In genomic region chr3:187743195-187744141, GRCh38 we compare ENCODE assay signal across 9 cellular contexts. TPM values are rescaled to one million over a fixed set of nuclear protein-coding genes. Genes with fewer than 3 reads are reported as not detected.
DNase-seq lines count a peak whose midpoint lies in the region; ATAC-seq, FAIRE-seq and TF ChIP-seq lines count a peak whose summit lies in the region.
"Had no signal": no experiment of that assay in that cellular context is flagged by ENCODE, and none has a peak within 500 bp of the region (broad histone marks: within the 10 kb centered on the region; RNA-seq: fewer than 3 reads in every experiment).

No MANE protein-coding gene starts in this region.

- no peaks in the 10 kb centered on the region for H3K36me3 ChIP-seq in IMR-90 (ENCODE audit: control insufficient read depth, insufficient read depth, low read length)

- ATAC-seq in IMR-90 (ENCODE audit: low read depth): no peak

- no peak for DNase-seq in AG09309 (ENCODE audit: low read depth)
- DNase-seq in IMR-90: peak; percentile 46
- peak; percentile 80 for DNase-seq in activated CD4-positive, alpha-beta T cell treated with anti-CD3 and anti-CD28 coated beads for 48 hours
- DNase-seq in coronary artery (ENCODE audit: low spot score): peak; percentile 89
- DNase-seq in lower leg skin (ENCODE audit: low spot score in 2 of 2): peak in 1 of 2 donors; percentile 95
- peak in 2 of 3 experiments; percentile 48 to 64 for DNase-seq in stimulated activated CD4-positive, alpha-beta T cell treated with anti-CD3 and anti-CD28 coated beads, TNF-alpha, amount 100 ng/mL, for 24 hours (ENCODE audit: low read depth in 3 of 3)
- DNase-seq in RCC 7860 (ENCODE audit: low spot score): no peak
- DNase-seq in NCI-H526 treated with DMSO at 0.1 percent for 48 hours (lab: John Stamatoyannopoulos, UW): no peak

- H3K4me3 ChIP-seq in AG09309 (ENCODE audit: control insufficient read depth, low read depth, low read length) (peak overlapping the region; percentile 70), IMR-90 (ENCODE audit: insufficient read depth, low read depth, low read length) (peak overlapping the region; percentile 83), coronary artery (peak overlapping the region; percentile 84), lower leg skin (ENCODE audit: low read depth, poor library complexity, severe bottlenecking) (peak overlapping the region; percentile 94)

- no peak overlapping the region for H2BK20ac ChIP-seq in IMR-90 (ENCODE audit: low read depth, low read length)

- H3K18ac ChIP-seq in IMR-90 (ENCODE audit: low read depth, low read length): peak overlapping the region; percentile 82

- in situ Hi-C loops in IMR-90 (cut with MboI; ENCODE audit: low sequenced_read_pairs): loop anchor here (5.0 to 25.0 kb wide), 7 partner anchors 431 to 1209 kb away; no protein-coding TSS in a partner anchor

- no CpG with 5 or more reads among the region's 45 CpGs for WGBS in IMR-90 (ENCODE audit: extremely low coverage in 2 of 2, insufficient read length in 1 of 2), 2 experiments
- WGBS in lower leg skin, 2 donors: 2 to 3% methylated on average over 44 to 45 of the region's 45 CpGs

- peaks cover 0 to 54% of the 10 kb centered on the region in 2 experiments for H3K79me1 ChIP-seq in IMR-90 (ENCODE audit: low read depth in 1 of 2, low read length in 2 of 2)

- H3K4me1 ChIP-seq in IMR-90 (ENCODE audit: control insufficient read depth, insufficient read depth, low read length): peaks cover 5% of the 10 kb centered on the region; the same call in 1 of the 2 replicates

- peak overlapping the region; percentile 90 for H3K9ac ChIP-seq in IMR-90 (ENCODE audit: low read depth, low read length)

- H2BK120ac ChIP-seq in IMR-90 (ENCODE audit: low read depth, low read length): peak overlapping the region; percentile 80

- no peak for FAIRE-seq in RCC 7860 (lab: Jason Lieb, UNC)

- TF ChIP-seq CTCF in AG09309 (IDR thresholded peaks at IDR 0.05; ENCODE audit: control insufficient read depth, insufficient read depth, low read depth, low read length, missing control alignments) (no peak), IMR-90 (conservative IDR thresholded peaks at IDR 0.05; ENCODE audit: low read depth, low read length) (no peak), coronary artery (IDR thresholded peaks at IDR 0.05) (no peak), lower leg skin (IDR thresholded peaks at IDR 0.05) (no peak)

- no peaks in the 10 kb centered on the region for H3K9me3 ChIP-seq in IMR-90 (ENCODE audit: control insufficient read depth, insufficient read depth, low read length)

- no peaks in the 10 kb centered on the region for H3K9me1 ChIP-seq in IMR-90 (ENCODE audit: insufficient read depth, low read length)

- H2AK9ac ChIP-seq in IMR-90 (replicated peaks; ENCODE audit: low read depth, low read length, poor library complexity): peak overlapping the region; percentile 13

- POLR2A ChIA-PET in IMR-90 (lab: Charles Lee; ENCODE audit: unreplicated experiment): interaction anchor here (0.9 to 1.5 kb wide), 2 partner anchors 410 to 524 kb away, joined by 4 to 12 read pairs; no protein-coding TSS in a partner anchor

- CTCF ChIA-PET in IMR-90 (lab: Yijun Ruan, JAX): interaction anchor here (0.9 kb wide), 1 partner anchor 1211 kb away, joined by 4 read pairs; no protein-coding TSS in a partner anchor

- TF ChIP-seq POLR2A in IMR-90 (IDR thresholded peaks at IDR 0.05; ENCODE audit: low read depth, low read length): peak; percentile 50
- TF ChIP-seq POLR2A in lower leg skin (IDR thresholded peaks at IDR 0.05): no peak

- peak overlapping the region; percentile 87 for H3K4ac ChIP-seq in IMR-90 (ENCODE audit: low read depth, low read length)

- peak overlapping the region; percentile 75 for H2BK5ac ChIP-seq in IMR-90 (ENCODE audit: low read depth, low read length, poor library complexity, severe bottlenecking)

- H3K27ac ChIP-seq in IMR-90 (ENCODE audit: insufficient read depth, low read length) (peak overlapping the region; percentile 90), coronary artery (peak overlapping the region; percentile 96 to 99)

- peak overlapping the region; percentile 19; the same call in 1 of the 2 replicates for H4K5ac ChIP-seq in IMR-90 (ENCODE audit: low read depth, low read length)

- H2AFZ ChIP-seq in IMR-90 (replicated peaks; ENCODE audit: low read length, poor library complexity): peak overlapping the region; percentile 83

- no peak; the same call in 1 of the 2 replicates for TF ChIP-seq RAD21 in IMR-90 (IDR thresholded peaks at IDR 0.05; ENCODE audit: low read length)

- peak overlapping the region; percentile 78; the same call in 1 of the 2 replicates for H3K56ac ChIP-seq in IMR-90 (ENCODE audit: extremely low read depth, insufficient read depth, low read length)

- H3K14ac ChIP-seq in IMR-90 (replicated peaks; ENCODE audit: low read depth, low read length): peak overlapping the region; percentile 95

- peak overlapping the region; percentile 28 for H2AK5ac ChIP-seq in IMR-90 (ENCODE audit: low read depth, low read length)

- peak overlapping the region; percentile 15 to 46; a peak in 2 of 4 replicates for H4K8ac ChIP-seq in IMR-90 (ENCODE audit: low read depth in 2 of 2, low read length in 2 of 2)

- intact Hi-C loops in IMR-90 (cut with micrococcal nuclease): loop anchor here (1.0 to 5.0 kb wide), 7 partner anchors 309 to 1299 kb away; no protein-coding TSS in a partner anchor
- intact Hi-C loops in lower leg skin (cut with DNase I; ENCODE audit: low total_unique reads): no loop called here

- no peak overlapping the region for H2BK15ac ChIP-seq in IMR-90 (ENCODE audit: low read depth, low read length)

- peak overlapping the region; percentile 77 for H4K91ac ChIP-seq in IMR-90 (ENCODE audit: insufficient read depth, low read depth, low read length)

- peak overlapping the region; percentile 79 for H3K23ac ChIP-seq in IMR-90 (ENCODE audit: low read depth, low read length)

- no TSS peak for BruUV-seq in IMR-90 (replicated peaks; lab: Mats Ljungman, UMichigan)

- dilution Hi-C loops in IMR-90 (cut with HindIII; ENCODE audit: low sequenced_read_pairs, unreplicated experiment): loop anchor here (10.0 to 25.0 kb wide), 2 partner anchors 569 to 1211 kb away; no protein-coding TSS in a partner anchor

- no peaks in the 10 kb centered on the region for H3K27me3 ChIP-seq in IMR-90 (ENCODE audit: control insufficient read depth, insufficient read depth, low read length)

- peak overlapping the region; percentile 79 for H3K4me2 ChIP-seq in IMR-90 (ENCODE audit: low read depth, low read length)

- H4K20me1 ChIP-seq in IMR-90 (ENCODE audit: insufficient read depth, low read length): peaks cover 36% of the 10 kb centered on the region

TF ChIP-seq in IMR-90, 13 proteins besides CTCF, POLR2A, EP300 and RAD21:
- TF ChIP-seq MXI1 (IDR thresholded peaks at IDR 0.05; ENCODE audit: borderline replicate concordance, low read depth, low read length) (no peak), CHD1 (IDR thresholded peaks at IDR 0.05; ENCODE audit: low read depth, low read length) (no peak; the same call in 1 of the 2 replicates), ELK1 (IDR thresholded peaks at IDR 0.05; ENCODE audit: borderline replicate concordance, low read depth, low read length) (no peak), MAFK (IDR thresholded peaks at IDR 0.05; ENCODE audit: low read depth, low read length) (no peak), FOS (IDR thresholded peaks at IDR 0.05; ENCODE audit: low read depth, low read length) (no peak), MAZ (IDR thresholded peaks at IDR 0.05; ENCODE audit: borderline replicate concordance, low read depth, low read length) (no peak), CEBPB (IDR thresholded peaks at IDR 0.05; ENCODE audit: low read depth, low read length) (peak; percentile 75)

RNA-seq across cellular contexts. Expression of gene BCL6, which starts 1.8 kb away (rescaled TPM):
- total RNA-seq in IMR-90 (2012; rRNA removed) (21.4 and 22.6 TPM in 2 replicates), lower leg skin (100 to 1,000 TPM; 193 to 441 (median 282) TPM)
- 19.7 and 20.4 TPM in 2 replicates for polyA plus RNA-seq in IMR-90 (2012; rRNA removed)
- polyA plus RNA-seq in IMR-90 (2012; cell fraction: cytosol; rRNA removed): 10.4 and 12.0 TPM in 2 replicates
- polyA plus RNA-seq in IMR-90 (2012; cell fraction: nucleus; rRNA removed; ENCODE audit: low replicate concordance): 66.2 and 89.5 TPM in 2 replicates

RNA-seq across cellular contexts. Expression of gene RTP2, which starts 41.1 kb away (rescaled TPM):
- not detected in 2 replicates for total RNA-seq in IMR-90 (2012; rRNA removed)
- not detected in 2 replicates for polyA plus RNA-seq in IMR-90 (2012; rRNA removed)
- polyA plus RNA-seq in IMR-90 (2012; cell fraction: cytosol; rRNA removed): not detected in 2 replicates
- not detected in 2 replicates for polyA plus RNA-seq in IMR-90 (2012; cell fraction: nucleus; rRNA removed; ENCODE audit: low replicate concordance)
- not detected for total RNA-seq in lower leg skin
- total RNA-seq: subcutaneous adipose tissue had no signal

Comparison
In these comparisons a context has a peak if more than half of its experiments do, and no peak if none do; other contexts are left out.
1. DNase-seq: peak in IMR-90 (single experiment), activated CD4-positive, alpha-beta T cell treated with anti-CD3 and anti-CD28 coated beads for 48 hours (single experiment), coronary artery (single experiment) and stimulated activated CD4-positive, alpha-beta T cell treated with anti-CD3 and anti-CD28 coated beads, TNF-alpha, amount 100 ng/mL, for 24 hours (2 of 3); none in AG09309 (single experiment), RCC 7860 (single experiment) and NCI-H526 treated with DMSO at 0.1 percent for 48 hours (single experiment).
2. Peak in every context shown above with its lines, with median percentiles within 50 percentile points of each other: H3K4me3 ChIP-seq.